ENCODE assay signal across 8 cellular contexts in the genomic region with DNA sequence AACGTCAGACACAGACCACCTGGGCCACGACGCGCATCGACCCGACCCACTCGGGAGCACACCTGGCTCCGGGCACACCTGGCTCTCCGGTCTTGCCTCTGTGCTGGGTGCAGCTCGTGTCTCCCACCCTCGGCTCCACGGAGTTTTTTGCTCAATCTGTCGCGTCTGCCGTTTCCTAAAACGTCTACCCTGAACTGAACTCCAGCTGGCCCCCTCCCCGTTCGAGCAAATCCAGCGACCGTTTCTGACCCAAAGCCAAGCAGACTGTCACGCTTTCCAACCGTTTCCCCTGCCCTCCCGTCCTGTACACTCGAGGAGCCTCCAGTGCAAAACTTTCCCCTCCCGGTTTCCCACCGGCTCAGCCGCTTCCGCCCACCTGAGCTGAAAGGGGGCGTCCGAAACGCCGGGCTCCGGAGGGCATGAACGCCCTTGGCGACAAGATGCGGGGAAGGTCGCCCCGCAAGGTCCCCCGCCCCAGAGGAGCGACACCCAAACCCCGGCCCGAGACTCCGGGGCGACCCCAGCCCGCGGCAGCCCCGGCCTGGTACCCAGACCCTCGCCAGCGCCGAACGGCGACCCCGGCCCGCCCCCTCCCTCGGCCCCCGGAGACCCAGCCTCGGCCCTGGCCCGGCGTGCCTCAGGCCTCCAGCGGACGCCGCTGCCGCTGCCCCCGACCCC. TPM values are rescaled to one million over a fixed set of nuclear protein-coding genes. Genes with fewer than 3 reads are reported as not detected.
DNase-seq lines count a peak whose midpoint lies in the region; TF ChIP-seq lines count a peak whose summit lies in the region.

No MANE protein-coding gene starts in this region.

- no peak for TF ChIP-seq CTCF in glutamatergic neuron (IDR thresholded peaks at IDR 0.05; ENCODE audit: partially characterized antibody, unreplicated experiment)

- H3K4me1 Mint-ChIP-seq in IgD-negative memory B cell (peaks cover 15 to 19% (median 16%) of the 10 kb centered on the region in 3 donors), glutamatergic neuron (ENCODE audit: low read depth, unreplicated experiment) (peaks cover 24% of the 10 kb centered on the region)
- H3K4me1 Mint-ChIP-seq in activated T-helper 1 cell treated with anti-CD3 and anti-CD28 coated beads, Interleukin-12 subunit alpha, Interleukin-12 subunit beta, Interleukin-2, Interleukin-4 antibody, amounts not matched to agents 30 ng/mL and 10 ng/mL and 1 ng/mL, durations not matched to agents 14 hours and 24 hours and 36 hours (ENCODE audit: low read depth): peaks cover 19% of the 10 kb centered on the region

- no peaks in the 10 kb centered on the region for H3K9me3 Mint-ChIP-seq in IgD-negative memory B cell
- H3K9me3 Mint-ChIP-seq in activated T-helper 1 cell treated with anti-CD3 and anti-CD28 coated beads, Interleukin-12 subunit alpha, Interleukin-12 subunit beta, Interleukin-2, Interleukin-4 antibody, amounts not matched to agents 30 ng/mL and 10 ng/mL and 1 ng/mL, durations not matched to agents 14 hours and 24 hours and 36 hours: no peaks in the 10 kb centered on the region
- H3K9me3 Mint-ChIP-seq in glutamatergic neuron (ENCODE audit: unreplicated experiment): peaks cover 6% of the 10 kb centered on the region

- H3K4me3 Mint-ChIP-seq in IgD-negative memory B cell (peak overlapping the region; percentile 85 to 92 (median 92)), glutamatergic neuron (ENCODE audit: unreplicated experiment) (peak overlapping the region; percentile 98)
- H3K4me3 Mint-ChIP-seq in activated T-helper 1 cell treated with anti-CD3 and anti-CD28 coated beads, Interleukin-12 subunit alpha, Interleukin-12 subunit beta, Interleukin-2, Interleukin-4 antibody, amounts not matched to agents 30 ng/mL and 10 ng/mL and 1 ng/mL, durations not matched to agents 14 hours and 24 hours and 36 hours: peak overlapping the region; percentile 79

- intact Hi-C loops in activated T-helper 1 cell treated with anti-CD3 and anti-CD28 coated beads, Interleukin-12 subunit alpha, Interleukin-12 subunit beta, Interleukin-2, Interleukin-4 antibody, amounts not matched to agents 30 ng/mL and 10 ng/mL and 1 ng/mL, durations not matched to agents 14 hours and 24 hours and 36 hours (cut with micrococcal nuclease): loop anchor here (1.0 to 5.0 kb wide), 4 partner anchors 15 to 713 kb away; no protein-coding TSS in a partner anchor
- intact Hi-C loops in posterior vena cava (cut with DNase I): no loop called here

- H3K36me3 Mint-ChIP-seq in IgD-negative memory B cell (no peaks in the 10 kb centered on the region), glutamatergic neuron (ENCODE audit: unreplicated experiment) (no peaks in the 10 kb centered on the region)
- no peaks in the 10 kb centered on the region for H3K36me3 Mint-ChIP-seq in activated T-helper 1 cell treated with anti-CD3 and anti-CD28 coated beads, Interleukin-12 subunit alpha, Interleukin-12 subunit beta, Interleukin-2, Interleukin-4 antibody, amounts not matched to agents 30 ng/mL and 10 ng/mL and 1 ng/mL, durations not matched to agents 14 hours and 24 hours and 36 hours (ENCODE audit: low read depth)

- H3K27ac Mint-ChIP-seq in IgD-negative memory B cell (peak overlapping the region; percentile 52 to 95 (median 74)), glutamatergic neuron (ENCODE audit: unreplicated experiment) (peak overlapping the region; percentile 55)
- no peak overlapping the region for H3K27ac Mint-ChIP-seq in activated T-helper 1 cell treated with anti-CD3 and anti-CD28 coated beads, Interleukin-12 subunit alpha, Interleukin-12 subunit beta, Interleukin-2, Interleukin-4 antibody, amounts not matched to agents 30 ng/mL and 10 ng/mL and 1 ng/mL, durations not matched to agents 14 hours and 24 hours and 36 hours

- peak; percentile 10 for DNase-seq in stimulated activated CD4-positive, alpha-beta T cell treated with anti-CD3 and anti-CD28 coated beads, Interleukin-12 subunit alpha, Interleukin-12 subunit beta, amount 100 ng/mL, for 4 hours
- no peak for DNase-seq in stimulated activated CD4-positive, alpha-beta T cell treated with anti-CD3 and anti-CD28 coated beads, Interleukin-1b, Interleukin-23, amount 100 ng/mL, for 48 hours
- peak; percentile 2 for DNase-seq in activated T-helper 1 cell treated with anti-CD3 and anti-CD28 coated beads, Interleukin-12 subunit alpha, Interleukin-12 subunit beta, Interleukin-2, Interleukin-4 antibody, amounts not matched to agents 30 ng/mL and 10 ng/mL and 1 ng/mL, durations not matched to agents 14 hours and 24 hours and 36 hours (ENCODE audit: low spot score)
- DNase-seq in glutamatergic neuron (peak; percentile 66), posterior vena cava (ENCODE audit: low spot score) (peak; percentile 85), NOMO-1 treated with dmso at 0.1 percent for 144 hours (lab: John Stamatoyannopoulos, UW; ENCODE audit: unreplicated experiment) (no peak), medulla oblongata (ENCODE audit: extremely low spot score) (no peak)

- H3K27me3 Mint-ChIP-seq in IgD-negative memory B cell (peaks cover 21% of the 10 kb centered on the region), glutamatergic neuron (ENCODE audit: unreplicated experiment) (peaks cover 11% of the 10 kb centered on the region)
- H3K27me3 Mint-ChIP-seq in activated T-helper 1 cell treated with anti-CD3 and anti-CD28 coated beads, Interleukin-12 subunit alpha, Interleukin-12 subunit beta, Interleukin-2, Interleukin-4 antibody, amounts not matched to agents 30 ng/mL and 10 ng/mL and 1 ng/mL, durations not matched to agents 14 hours and 24 hours and 36 hours (ENCODE audit: insufficient read depth): peaks cover 64% of the 10 kb centered on the region

RNA-seq across cellular contexts. Expression of gene CYTH3, which starts 0.6 kb away (rescaled TPM):
- 3.0 TPM for polyA plus RNA-seq in IgD-negative memory B cell
- 0.65 and 1.7 TPM in 2 replicates for total RNA-seq in activated T-helper 1 cell treated with anti-CD3 and anti-CD28 coated beads, Interleukin-12 subunit alpha, Interleukin-12 subunit beta, Interleukin-2, Interleukin-4 antibody, amounts not matched to agents 30 ng/mL and 10 ng/mL and 1 ng/mL, durations not matched to agents 14 hours and 24 hours and 36 hours
- total RNA-seq in glutamatergic neuron (ENCODE audit: unreplicated experiment) (20.1 TPM), posterior vena cava (10 to 100 TPM; 31.5 to 35.4 TPM)

Comparison
In these comparisons a context has a peak if more than half of its experiments do, and no peak if none do; other contexts are left out.
1. DNase-seq: peak in stimulated activated CD4-positive, alpha-beta T cell treated with anti-CD3 and anti-CD28 coated beads, Interleukin-12 subunit alpha, Interleukin-12 subunit beta, amount 100 ng/mL, for 4 hours (single experiment), activated T-helper 1 cell treated with anti-CD3 and anti-CD28 coated beads, Interleukin-12 subunit alpha, Interleukin-12 subunit beta, Interleukin-2, Interleukin-4 antibody, amounts not matched to agents 30 ng/mL and 10 ng/mL and 1 ng/mL, durations not matched to agents 14 hours and 24 hours and 36 hours (single experiment), glutamatergic neuron (single experiment) and posterior vena cava (single experiment); none in stimulated activated CD4-positive, alpha-beta T cell treated with anti-CD3 and anti-CD28 coated beads, Interleukin-1b, Interleukin-23, amount 100 ng/mL, for 48 hours (single experiment), NOMO-1 treated with dmso at 0.1 percent for 144 hours (single experiment) and medulla oblongata (single experiment).
2. Peak in every context shown above with its lines, with median percentiles within 50 percentile points of each other: H3K4me3 Mint-ChIP-seq.